ENCODE assay signal across 12 cellular contexts in genomic region chr1:182259963-182260362, GRCh38.
DNase-seq lines count a peak whose midpoint lies in the region; ATAC-seq and TF ChIP-seq lines count a peak whose summit lies in the region.
"Had no signal": no experiment of that assay in that cellular context is flagged by ENCODE, and none has a peak within 500 bp of the region (broad histone marks: within the 10 kb centered on the region; RNA-seq: fewer than 3 reads in every experiment).

No MANE protein-coding gene starts in this region.

- intact Hi-C loops in stomach (cut with DNase I; ENCODE audit: low total_unique reads): no loop called here

- H3K27me3 Mint-ChIP-seq in activated T-cell treated with anti-CD3 and anti-CD28 coated beads, Interleukin-2, amount 50 U/mL, for 72 hours (ENCODE audit: low read depth): no peaks in the 10 kb centered on the region
- no peaks in the 10 kb centered on the region for H3K27me3 Mint-ChIP-seq in activated naive CD8-positive, alpha-beta T cell treated with anti-CD3 and anti-CD28 coated beads, Interleukin-2, amount 10 ng/mL, durations not matched to agents 7 days and 5 days

- no peaks in the 10 kb centered on the region for H3K27me3 ChIP-seq in stomach
- H3K27me3 ChIP-seq: hepatocyte, SJSA1 had no signal

- H3K9me3 Mint-ChIP-seq in activated T-cell treated with anti-CD3 and anti-CD28 coated beads, Interleukin-2, amount 50 U/mL, for 72 hours: no peaks in the 10 kb centered on the region
- no peaks in the 10 kb centered on the region for H3K9me3 Mint-ChIP-seq in activated naive CD8-positive, alpha-beta T cell treated with anti-CD3 and anti-CD28 coated beads, Interleukin-2, amount 10 ng/mL, durations not matched to agents 7 days and 5 days
- H3K9me3 Mint-ChIP-seq: neural crest cell had no signal

- peak overlapping the region; percentile 63 to 87 for H3K4me3 Mint-ChIP-seq in activated T-cell treated with anti-CD3 and anti-CD28 coated beads, Interleukin-2, amount 50 U/mL, for 72 hours
- H3K4me3 Mint-ChIP-seq in activated naive CD8-positive, alpha-beta T cell treated with anti-CD3 and anti-CD28 coated beads, Interleukin-2, amount 10 ng/mL, durations not matched to agents 7 days and 5 days: no peak overlapping the region
- H3K4me3 Mint-ChIP-seq: neural crest cell had no signal

- TF ChIP-seq POLR2A in NB4 (IDR thresholded peaks at IDR 0.05; ENCODE audit: extremely low read depth, insufficient read length) (no peak), stomach (IDR thresholded peaks at IDR 0.05) (no peak)

- H3K4me1 Mint-ChIP-seq in activated T-cell treated with anti-CD3 and anti-CD28 coated beads, Interleukin-2, amount 50 U/mL, for 72 hours (ENCODE audit: low read depth): peaks cover 31% of the 10 kb centered on the region
- peaks cover 21% of the 10 kb centered on the region for H3K4me1 Mint-ChIP-seq in activated naive CD8-positive, alpha-beta T cell treated with anti-CD3 and anti-CD28 coated beads, Interleukin-2, amount 10 ng/mL, durations not matched to agents 7 days and 5 days

- peaks cover 1 to 3% of the 10 kb centered on the region in 2 donors for H3K36me3 Mint-ChIP-seq in activated T-cell treated with anti-CD3 and anti-CD28 coated beads, Interleukin-2, amount 50 U/mL, for 72 hours (ENCODE audit: insufficient read depth in 2 of 2)
- peaks cover 7% of the 10 kb centered on the region for H3K36me3 Mint-ChIP-seq in activated naive CD8-positive, alpha-beta T cell treated with anti-CD3 and anti-CD28 coated beads, Interleukin-2, amount 10 ng/mL, durations not matched to agents 7 days and 5 days

- peak overlapping the region; percentile 94 for H3K27ac Mint-ChIP-seq in activated T-cell treated with anti-CD3 and anti-CD28 coated beads, Interleukin-2, amount 50 U/mL, for 72 hours
- peak overlapping the region; percentile 90 for H3K27ac Mint-ChIP-seq in activated naive CD8-positive, alpha-beta T cell treated with anti-CD3 and anti-CD28 coated beads, Interleukin-2, amount 10 ng/mL, durations not matched to agents 7 days and 5 days

- ATAC-seq in activated T-cell treated with anti-CD3 and anti-CD28 coated beads, Interleukin-2, amount 50 U/mL, for 72 hours (replicated peaks in 1 of 2): no peak
- no peak for ATAC-seq in activated naive CD8-positive, alpha-beta T cell treated with anti-CD3 and anti-CD28 coated beads, Interleukin-2, amount 10 ng/mL, durations not matched to agents 7 days and 5 days (ENCODE audit: low read depth)
- ATAC-seq in GM19397 (IDR thresholded peaks at IDR 0.05; ENCODE audit: unreplicated experiment) (no peak), GM19351 (IDR thresholded peaks at IDR 0.05; ENCODE audit: unreplicated experiment) (no peak)

- no peaks in the 10 kb centered on the region for H3K36me3 ChIP-seq in stomach
- H3K36me3 ChIP-seq: SJSA1 had no signal

- H3K9me3 ChIP-seq in stomach: no peaks in the 10 kb centered on the region
- H3K9me3 ChIP-seq: SJSA1 had no signal

- 74 to 88% (median 85%) methylated on average over 2 of the region's 2 CpGs for WGBS in stomach, 5 donors

- peak overlapping the region in 4 of 5 donors; percentile 3 to 74 (median 52) for H3K27ac ChIP-seq in stomach
- H3K27ac ChIP-seq: hepatocyte, SJSA1 had no signal

- TF ChIP-seq EP300 in stomach (IDR thresholded peaks at IDR 0.05): no peak

- POLR2A ChIA-PET in activated naive CD8-positive, alpha-beta T cell treated with anti-CD3 and anti-CD28 coated beads, Interleukin-2, amount 10 ng/mL, durations not matched to agents 7 days and 5 days (lab: Charles Lee): interaction anchor here (0.6 kb wide), 2 partner anchors 14 to 111 kb away, joined by 4 read pairs; no protein-coding TSS in a partner anchor

- peaks cover 8 to 45% (median 18%) of the 10 kb centered on the region in 4 donors for H3K4me1 ChIP-seq in stomach
- H3K4me1 ChIP-seq: SJSA1 had no signal

- H3K4me3 ChIP-seq in NB4 (ENCODE audit: low read depth, low read length) (peak overlapping the region; percentile 29), stomach (no peak overlapping the region)
- H3K4me3 ChIP-seq: hepatocyte, SJSA1 had no signal

- no peak for TF ChIP-seq CTCF in NB4 (IDR thresholded peaks at IDR 0.05; ENCODE audit: low read depth, low read length)
- TF ChIP-seq CTCF in stomach (IDR thresholded peaks at IDR 0.05): no peak

- no peak for DNase-seq in activated T-cell treated with anti-CD3 and anti-CD28 coated beads, Interleukin-2, amount 50 U/mL, for 72 hours
- no peak for DNase-seq in activated T-cell treated with anti-CD3 and anti-CD28 coated beads, Interleukin-2, amount 50 U/mL, for 48 hours
- DNase-seq in NB4 (ENCODE audit: low read depth): peak; percentile 72
- no peak for DNase-seq in activated naive CD8-positive, alpha-beta T cell treated with anti-CD3 and anti-CD28 coated beads, Interleukin-2, amount 10 ng/mL, durations not matched to agents 7 days and 5 days
- DNase-seq in stomach: no peak
- no peak for DNase-seq in NCI-H1092 treated with DMSO at 0.1 percent for 48 hours (lab: John Stamatoyannopoulos, UW)
- DNase-seq: DMS79 treated with DMSO at 0.1 percent for 48 hours had no signal
